Comparison of ENCODE assay signal across 28 cellular contexts in the genomic region with DNA sequence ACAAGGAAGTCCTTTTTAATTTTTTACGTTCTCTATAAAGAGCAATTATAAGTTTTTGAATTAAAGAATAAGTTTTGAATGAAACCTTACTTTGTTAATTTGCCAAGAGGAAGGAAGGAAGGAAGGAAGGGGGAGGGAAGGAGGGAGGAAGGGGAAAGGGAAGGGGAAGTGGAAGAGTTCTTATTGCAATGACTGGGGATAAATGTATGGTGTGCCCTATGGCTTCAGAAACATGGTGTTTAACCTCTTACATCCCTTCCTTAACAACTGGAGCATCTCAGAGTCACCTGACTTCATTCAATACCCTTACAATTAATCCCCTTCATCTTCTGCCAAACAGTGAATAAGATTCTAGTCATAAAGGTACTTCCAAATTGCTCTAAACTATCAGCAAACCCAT. TPM values are rescaled to one million over a fixed set of nuclear protein-coding genes. Genes with fewer than 3 reads are reported as not detected.
DNase-seq lines count a peak whose midpoint lies in the region; ATAC-seq and TF ChIP-seq lines count a peak whose summit lies in the region.
"Had no signal": no experiment of that assay in that cellular context is flagged by ENCODE, and none has a peak within 500 bp of the region (broad histone marks: within the 10 kb centered on the region; RNA-seq: fewer than 3 reads in every experiment).

No MANE protein-coding gene starts in this region.

- H3K36me3 ChIP-seq in smooth muscle cell (ENCODE audit: low read depth) (no peaks in the 10 kb centered on the region), ovary (no peaks in the 10 kb centered on the region)
- H3K36me3 ChIP-seq: thoracic aorta, uterus had no signal

- TF ChIP-seq CTCF in smooth muscle cell (IDR thresholded peaks at IDR 0.05; ENCODE audit: borderline replicate concordance, insufficient read depth, poor library complexity, severe bottlenecking), result no peak
- no peak for TF ChIP-seq CTCF in H9 (conservative IDR thresholded peaks at IDR 0.05)
- TF ChIP-seq CTCF in ovary (IDR thresholded peaks at IDR 0.05), result no peak

- intact Hi-C loops in left colon (cut with DNase I, micrococcal nuclease) (no loop called here), ovary (cut with DNase I) (no loop called here)
- intact Hi-C loops in activated T-helper 1 cell treated with anti-CD3 and anti-CD28 coated beads, Interleukin-12 subunit alpha, Interleukin-12 subunit beta, Interleukin-2, Interleukin-4 antibody, amounts not matched to agents 30 ng/mL and 10 ng/mL and 1 ng/mL, durations not matched to agents 14 hours and 24 hours and 36 hours (cut with micrococcal nuclease), result no loop called here

- H3K9ac ChIP-seq in smooth muscle cell (ENCODE audit: low read depth) (no peak overlapping the region), H9 (ENCODE audit: extremely low read depth, insufficient read length, low read length) (no peak overlapping the region)

- H3K79me2 ChIP-seq in smooth muscle cell (ENCODE audit: low read depth) (peaks cover 92% of the 10 kb centered on the region), H9 (ENCODE audit: insufficient read depth, low read length) (peaks cover 11% of the 10 kb centered on the region; the same call in 1 of the 2 replicates)

- H3K27ac Mint-ChIP-seq in activated CD8-positive, alpha-beta memory T cell treated with anti-CD3 and anti-CD28 coated beads, Interleukin-2, amount 10 ng/mL, durations not matched to agents 7 days and 5 days, result peak overlapping the region; percentile 2
- peak overlapping the region in 1 of 3 experiments; percentile 98; a peak in 3 of 7 replicates for H3K27ac Mint-ChIP-seq in H9
- H3K27ac Mint-ChIP-seq in activated T-helper 1 cell treated with anti-CD3 and anti-CD28 coated beads, Interleukin-12 subunit alpha, Interleukin-12 subunit beta, Interleukin-2, Interleukin-4 antibody, amounts not matched to agents 30 ng/mL and 10 ng/mL and 1 ng/mL, durations not matched to agents 14 hours and 24 hours and 36 hours, result no peak overlapping the region
- H3K27ac Mint-ChIP-seq: activated CD8-positive, alpha-beta T cell treated with anti-CD3 and anti-CD28 coated beads, Interleukin-2, amount 10 ng/mL, durations not matched to agents 7 days and 5 days had no signal

- peaks cover 23% of the 10 kb centered on the region for H3K4me1 Mint-ChIP-seq in activated CD8-positive, alpha-beta memory T cell treated with anti-CD3 and anti-CD28 coated beads, Interleukin-2, amount 10 ng/mL, durations not matched to agents 7 days and 5 days
- peaks cover 68 to 70% of the 10 kb centered on the region in 2 experiments for H3K4me1 Mint-ChIP-seq in H9
- H3K4me1 Mint-ChIP-seq in activated T-helper 1 cell treated with anti-CD3 and anti-CD28 coated beads, Interleukin-12 subunit alpha, Interleukin-12 subunit beta, Interleukin-2, Interleukin-4 antibody, amounts not matched to agents 30 ng/mL and 10 ng/mL and 1 ng/mL, durations not matched to agents 14 hours and 24 hours and 36 hours (ENCODE audit: low read depth), result peaks cover 26% of the 10 kb centered on the region

- H3K14ac ChIP-seq in H9 (ENCODE audit: insufficient read depth, low read length), result no peak overlapping the region

- ATAC-seq in activated CD8-positive, alpha-beta memory T cell treated with anti-CD3 and anti-CD28 coated beads, Interleukin-2, amount 10 ng/mL, durations not matched to agents 7 days and 5 days, result no peak
- peak; percentile 35 for ATAC-seq in left colon
- ATAC-seq: activated CD4-positive, alpha-beta T cell treated with anti-CD3 and anti-CD28 coated beads for 36 hours; activated CD8-positive, alpha-beta T cell treated with anti-CD3 and anti-CD28 coated beads, Interleukin-2, amount 10 ng/mL, durations not matched to agents 7 days and 5 days; body of pancreas; PC-3; psoas muscle; SK-N-SH treated with all-trans-retinoic acid at 6 μM for 48 hours had no signal

- H3K27ac ChIP-seq in smooth muscle cell (ENCODE audit: low read depth) (peak overlapping the region; percentile 59), H9 (ENCODE audit: insufficient read length, low read depth, low read length) (no peak overlapping the region), ovary (no peak overlapping the region)
- H3K27ac ChIP-seq: epithelial cell of prostate, psoas muscle, thoracic aorta, uterus had no signal

- H3K9me3 ChIP-seq in smooth muscle cell (replicated peaks; ENCODE audit: low read depth) (no peaks in the 10 kb centered on the region), H9 (ENCODE audit: control insufficient read depth, low read depth, low read length) (no peaks in the 10 kb centered on the region), ovary (no peaks in the 10 kb centered on the region)
- H3K9me3 ChIP-seq: body of pancreas, psoas muscle, thoracic aorta, uterus had no signal

- H2BK15ac ChIP-seq in H9 (ENCODE audit: low read depth, low read length), result no peak overlapping the region

- peaks cover 3% of the 10 kb centered on the region for H3K23me2 ChIP-seq in H9 (ENCODE audit: insufficient read length, low read depth, low read length, poor library complexity, severe bottlenecking)

- H3T11ph ChIP-seq in H9 (ENCODE audit: low read length), result no peak overlapping the region

- peaks cover 11% of the 10 kb centered on the region for H3F3A ChIP-seq in smooth muscle cell (ENCODE audit: low read depth)

- no peak overlapping the region for H4K5ac ChIP-seq in H9 (ENCODE audit: insufficient read length, low read depth, low read length)

- H3K4me2 ChIP-seq in smooth muscle cell (no peak overlapping the region), H9 (ENCODE audit: insufficient read depth, insufficient read length, low read length) (no peak overlapping the region)

- H4K91ac ChIP-seq in H9 (ENCODE audit: insufficient read length, low read depth, low read length), result no peak overlapping the region

- peaks cover 6% of the 10 kb centered on the region for H3K79me1 ChIP-seq in H9 (ENCODE audit: insufficient read depth, low read depth, low read length, poor library complexity, severe bottlenecking)

- WGBS in smooth muscle cell (ENCODE audit: low lambda C conversion rate), result 97% methylated on average over 1 of the region's 1 CpG
- WGBS in H9 (ENCODE audit: extremely low coverage, insufficient read length, low lambda C conversion rate), result no CpG with 5 or more reads among the region's 1 CpG
- WGBS in ovary, 3 donors, result 84 to 86% (median 85%) methylated on average over 1 of the region's 1 CpG

- no peak overlapping the region for H2BK12ac ChIP-seq in H9 (ENCODE audit: insufficient read length, low read depth, low read length)

- no peak overlapping the region for H3K4ac ChIP-seq in H9 (ENCODE audit: low read depth, low read length)

- H3K4me3 ChIP-seq in smooth muscle cell (no peak overlapping the region), ovary (no peak overlapping the region)
- H3K4me3 ChIP-seq: body of pancreas, psoas muscle, thoracic aorta, uterus had no signal

- no peak overlapping the region for H3K23ac ChIP-seq in H9 (ENCODE audit: insufficient read length, low read depth, low read length)

- no peak for TF ChIP-seq EP300 in ovary (IDR thresholded peaks at IDR 0.05)

- peaks cover 32% of the 10 kb centered on the region for H3K36me3 Mint-ChIP-seq in activated CD8-positive, alpha-beta memory T cell treated with anti-CD3 and anti-CD28 coated beads, Interleukin-2, amount 10 ng/mL, durations not matched to agents 7 days and 5 days
- peaks cover 17 to 41% (median 23%) of the 10 kb centered on the region in 3 experiments for H3K36me3 Mint-ChIP-seq in H9 (ENCODE audit: insufficient read depth in 1 of 3, low read depth in 3 of 3)
- peaks cover 26% of the 10 kb centered on the region for H3K36me3 Mint-ChIP-seq in activated T-helper 1 cell treated with anti-CD3 and anti-CD28 coated beads, Interleukin-12 subunit alpha, Interleukin-12 subunit beta, Interleukin-2, Interleukin-4 antibody, amounts not matched to agents 30 ng/mL and 10 ng/mL and 1 ng/mL, durations not matched to agents 14 hours and 24 hours and 36 hours (ENCODE audit: low read depth)

- H2AFZ ChIP-seq in smooth muscle cell (ENCODE audit: low read depth), result no peak overlapping the region
- H2AFZ ChIP-seq in H9 (ENCODE audit: low read length), result no peak overlapping the region

- H3K4me1 ChIP-seq in smooth muscle cell (ENCODE audit: low read depth) (peaks cover 69% of the 10 kb centered on the region), H9 (ENCODE audit: insufficient read depth, low read length) (peaks cover 13% of the 10 kb centered on the region; the same call in 1 of the 2 replicates), ovary (ENCODE audit: insufficient read depth) (peaks cover 2% of the 10 kb centered on the region)
- H3K4me1 ChIP-seq: uterus had no signal

- H2BK20ac ChIP-seq in H9 (ENCODE audit: low read depth, low read length, poor library complexity, severe bottlenecking), result no peak overlapping the region

- no peak overlapping the region for H4K8ac ChIP-seq in H9 (replicated peaks; ENCODE audit: insufficient read length, low read depth, low read length)

- no peak overlapping the region for H3K56ac ChIP-seq in H9 (ENCODE audit: insufficient read length, low read depth, low read length)

- H2BK5ac ChIP-seq in H9 (ENCODE audit: insufficient read length, low read length), result no peak overlapping the region

- H3K27me3 Mint-ChIP-seq in activated CD8-positive, alpha-beta memory T cell treated with anti-CD3 and anti-CD28 coated beads, Interleukin-2, amount 10 ng/mL, durations not matched to agents 7 days and 5 days, result no peaks in the 10 kb centered on the region
- H3K27me3 Mint-ChIP-seq in H9 (ENCODE audit: low read depth), result no peaks in the 10 kb centered on the region
- no peaks in the 10 kb centered on the region for H3K27me3 Mint-ChIP-seq in activated T-helper 1 cell treated with anti-CD3 and anti-CD28 coated beads, Interleukin-12 subunit alpha, Interleukin-12 subunit beta, Interleukin-2, Interleukin-4 antibody, amounts not matched to agents 30 ng/mL and 10 ng/mL and 1 ng/mL, durations not matched to agents 14 hours and 24 hours and 36 hours (ENCODE audit: insufficient read depth)
- H3K27me3 Mint-ChIP-seq: activated CD4-positive, alpha-beta T cell treated with anti-CD3 and anti-CD28 coated beads for 36 hours; CD8-positive, alpha-beta memory T cell had no signal

- H3K4me3 Mint-ChIP-seq in activated CD8-positive, alpha-beta memory T cell treated with anti-CD3 and anti-CD28 coated beads, Interleukin-2, amount 10 ng/mL, durations not matched to agents 7 days and 5 days, result no peak overlapping the region
- H3K4me3 Mint-ChIP-seq in H9, result no peak overlapping the region
- no peak overlapping the region for H3K4me3 Mint-ChIP-seq in activated T-helper 1 cell treated with anti-CD3 and anti-CD28 coated beads, Interleukin-12 subunit alpha, Interleukin-12 subunit beta, Interleukin-2, Interleukin-4 antibody, amounts not matched to agents 30 ng/mL and 10 ng/mL and 1 ng/mL, durations not matched to agents 14 hours and 24 hours and 36 hours
- H3K4me3 Mint-ChIP-seq: activated CD4-positive, alpha-beta T cell treated with anti-CD3 and anti-CD28 coated beads for 36 hours; activated CD8-positive, alpha-beta T cell treated with anti-CD3 and anti-CD28 coated beads, Interleukin-2, amount 10 ng/mL, durations not matched to agents 7 days and 5 days; CD8-positive, alpha-beta memory T cell had no signal

- DNase-seq in activated CD8-positive, alpha-beta memory T cell treated with anti-CD3 and anti-CD28 coated beads, Interleukin-2, amount 10 ng/mL, durations not matched to agents 7 days and 5 days, result no peak
- DNase-seq in activated CD8-positive, alpha-beta memory T cell treated with anti-CD3 and anti-CD28 coated beads for 24 hours, result no peak
- DNase-seq in NCI-H2227 treated with DMSO at 0.1 percent for 48 hours (lab: John Stamatoyannopoulos, UW), result peak; percentile 78
- DNase-seq in left colon, result no peak
- DNase-seq in smooth muscle cell (lab: John Stamatoyannopoulos, UW; ENCODE audit: unreplicated experiment), result no peak
- DNase-seq in H9, result no peak
- DNase-seq in activated T-helper 1 cell treated with anti-CD3 and anti-CD28 coated beads, Interleukin-12 subunit alpha, Interleukin-12 subunit beta, Interleukin-2, Interleukin-4 antibody, amounts not matched to agents 30 ng/mL and 10 ng/mL and 1 ng/mL, durations not matched to agents 14 hours and 24 hours and 36 hours (ENCODE audit: low spot score), result no peak
- no peak for DNase-seq in ovary
- DNase-seq: 8988T; activated CD4-positive, alpha-beta T cell treated with anti-CD3 and anti-CD28 coated beads for 36 hours; activated CD8-positive, alpha-beta T cell treated with anti-CD3 and anti-CD28 coated beads, Interleukin-2, amount 10 ng/mL, durations not matched to agents 7 days and 5 days; body of pancreas; CD8-positive, alpha-beta memory T cell; DMS153; GOT3; NCI-H1436 treated with DMSO at 0.1 percent for 48 hours; NCI-H2171; NCI-H524 treated with DMSO at 0.1 percent for 48 hours; NK-92 treated with Interleukin-12 subunit alpha and Interleukin-12 subunit beta, amount 100 ng/mL, for 24 hours; nucleus accumbens; PC-3; psoas muscle; stimulated activated CD4-positive, alpha-beta T cell treated with anti-CD3 and anti-CD28 coated beads, Interleukin-15, amount 100 ng/mL, for 24 hours; stimulated activated naive CD4-positive, alpha-beta T cell; uterus had no signal

- H3K18ac ChIP-seq in H9 (ENCODE audit: insufficient read length, low read depth, low read length), result no peak overlapping the region

- no peaks in the 10 kb centered on the region for H3K27me3 ChIP-seq in smooth muscle cell (ENCODE audit: low read depth)
- H3K27me3 ChIP-seq in H9 (ENCODE audit: insufficient read depth, low read length), result no peaks in the 10 kb centered on the region
- H3K27me3 ChIP-seq in ovary, result no peaks in the 10 kb centered on the region
- H3K27me3 ChIP-seq: body of pancreas, uterus had no signal

- H2BK120ac ChIP-seq in H9 (ENCODE audit: low read depth, low read length, poor library complexity, severe bottlenecking), result no peak overlapping the region

- H3K9me3 Mint-ChIP-seq in activated CD8-positive, alpha-beta memory T cell treated with anti-CD3 and anti-CD28 coated beads, Interleukin-2, amount 10 ng/mL, durations not matched to agents 7 days and 5 days (ENCODE audit: low read depth), result no peaks in the 10 kb centered on the region
- peaks cover 0 to 2% of the 10 kb centered on the region in 2 experiments; a peak in 2 of 5 replicates for H3K9me3 Mint-ChIP-seq in H9
- no peaks in the 10 kb centered on the region for H3K9me3 Mint-ChIP-seq in activated T-helper 1 cell treated with anti-CD3 and anti-CD28 coated beads, Interleukin-12 subunit alpha, Interleukin-12 subunit beta, Interleukin-2, Interleukin-4 antibody, amounts not matched to agents 30 ng/mL and 10 ng/mL and 1 ng/mL, durations not matched to agents 14 hours and 24 hours and 36 hours
- H3K9me3 Mint-ChIP-seq: CD8-positive, alpha-beta memory T cell had no signal

- H4K20me1 ChIP-seq in smooth muscle cell (ENCODE audit: low read depth) (peaks cover 90% of the 10 kb centered on the region), H9 (ENCODE audit: control insufficient read depth, insufficient read depth, insufficient read length) (no peaks in the 10 kb centered on the region)

- CTCF ChIA-PET in activated CD8-positive, alpha-beta memory T cell treated with anti-CD3 and anti-CD28 coated beads, Interleukin-2, amount 10 ng/mL, durations not matched to agents 7 days and 5 days (lab: Charles Lee), result interaction anchor here (1.2 to 1.3 kb wide), 2 partner anchors 19 to 272 kb away, joined by 3 to 4 read pairs; no protein-coding TSS in a partner anchor

- H2AK5ac ChIP-seq in H9 (ENCODE audit: insufficient read length, low read length), result no peak overlapping the region

- TF ChIP-seq POLR2A in ovary (IDR thresholded peaks at IDR 0.05), result no peak

RNA-seq across cellular contexts. Expression of a gene that starts 16.0 kb away (rescaled TPM):
- 10 to 100 TPM; 57.0 to 78.8 TPM for total RNA-seq in activated CD8-positive, alpha-beta memory T cell treated with anti-CD3 and anti-CD28 coated beads, Interleukin-2, amount 10 ng/mL, durations not matched to agents 7 days and 5 days
- total RNA-seq in left colon, result 100 to 1,000 TPM in 1 of 2 donors, 10 to 100 TPM in 1; 97.7 to 106 TPM
- 103 and 105 TPM in 2 replicates for total RNA-seq in smooth muscle cell
- polyA plus RNA-seq in smooth muscle cell, result 46.1 and 70.3 TPM in 2 replicates
- 67.1 and 77.2 TPM in 2 replicates for total RNA-seq in H9 (2021)
- 70.0 and 79.1 TPM in 2 replicates for total RNA-seq in activated T-helper 1 cell treated with anti-CD3 and anti-CD28 coated beads, Interleukin-12 subunit alpha, Interleukin-12 subunit beta, Interleukin-2, Interleukin-4 antibody, amounts not matched to agents 30 ng/mL and 10 ng/mL and 1 ng/mL, durations not matched to agents 14 hours and 24 hours and 36 hours
- total RNA-seq in ovary, result 10 to 100 TPM in 5 of 7 donors, 1 to 10 TPM in 2; 7.6 to 91.3 (median 11.2) TPM
- 10 to 100 TPM in 1 of 2 donors, 1 to 10 TPM in 1; 6.3 to 11.0 TPM for polyA plus RNA-seq in ovary
